ENCODE assay signal across 1 cellular context in genomic region chr4:99807666-99808065, GRCh38.
TF ChIP-seq lines count a peak whose summit lies in the region.

No MANE protein-coding gene starts in this region.

TF ChIP-seq in HCT116, 20 proteins besides CTCF, POLR2A, EP300 and RAD21 (continued from another document):
- TF ChIP-seq TCF7L2 (IDR thresholded peaks at IDR 0.05; ENCODE audit: borderline replicate concordance, extremely low read depth, insufficient read depth, insufficient read length): no peak
- TF ChIP-seq ELF1 (IDR thresholded peaks at IDR 0.05; ENCODE audit: borderline replicate concordance, low read depth): no peak
- no peak for TF ChIP-seq REST (IDR thresholded peaks at IDR 0.05; ENCODE audit: low read depth)
- no peak for TF ChIP-seq SRF (IDR thresholded peaks at IDR 0.05; ENCODE audit: low read depth)
